In genomic region chr17:68234726-68235335, GRCh38 we compare ENCODE assay signal across 8 cellular contexts. TPM values are rescaled to one million over a fixed set of nuclear protein-coding genes. Genes with fewer than 3 reads are reported as not detected.
DNase-seq lines count a peak whose midpoint lies in the region; ATAC-seq and TF ChIP-seq lines count a peak whose summit lies in the region.
"Not testable (repeated sequence)": the region's sequence is repeated elsewhere in the genome, so short reads cannot be mapped to it uniquely, and the experiment has no call there.

No MANE protein-coding gene starts in this region.

- not testable (repeated sequence) for H3K36me3 Mint-ChIP-seq in activated T-cell treated with anti-CD3 and anti-CD28 coated beads, Interleukin-2, amount 50 U/mL, for 4 hours (ENCODE audit: insufficient read depth)

- intact Hi-C loops in OCI-LY7 (cut with micrococcal nuclease; ENCODE audit: unreplicated experiment); colonic mucosa (cut with DNase I); prostate gland (cut with DNase I): not testable (repeated sequence)

- peaks cover 73% of the 10 kb centered on the region for H3K79me2 ChIP-seq in OCI-LY7 (ENCODE audit: insufficient read depth, low read depth, low read length)

- H4K20me1 ChIP-seq in OCI-LY7 (ENCODE audit: insufficient read depth, low read length) = not testable (repeated sequence)

- H3K27me3 ChIP-seq in AG04450 (ENCODE audit: control insufficient read depth, insufficient read depth, low read length); colonic mucosa; prostate gland (replicated peaks; ENCODE audit: insufficient read depth): not testable (repeated sequence)

- peaks cover 28% of the 10 kb centered on the region; the same call in 1 of the 2 replicates for H3K36me3 ChIP-seq in OCI-LY7 (ENCODE audit: insufficient read depth, low read length)
- not testable (repeated sequence) for H3K36me3 ChIP-seq in colonic mucosa, prostate gland

- H3K27me3 Mint-ChIP-seq in activated T-cell treated with anti-CD3 and anti-CD28 coated beads, Interleukin-2, amount 50 U/mL, for 4 hours (ENCODE audit: low read depth) = not testable (repeated sequence)

- peak overlapping the region; percentile 42 for H3K4me2 ChIP-seq in OCI-LY7 (ENCODE audit: low read length)

- BruUV-seq in OCI-LY7 (replicated peaks; lab: Mats Ljungman, UMichigan) = not testable (repeated sequence)

- TF ChIP-seq CTCF in AG04450 (IDR thresholded peaks at IDR 0.05; ENCODE audit: low read depth, low read length); OCI-LY7 (conservative IDR thresholded peaks at IDR 0.05; ENCODE audit: low read length); colonic mucosa (IDR thresholded peaks at IDR 0.05); prostate gland (IDR thresholded peaks at IDR 0.05): not testable (repeated sequence)

- H3K4me3 Mint-ChIP-seq in activated T-cell treated with anti-CD3 and anti-CD28 coated beads, Interleukin-2, amount 50 U/mL, for 4 hours = not testable (repeated sequence)

- TF ChIP-seq POLR2A in prostate gland (IDR thresholded peaks at IDR 0.05) = not testable (repeated sequence)

- not testable (repeated sequence) for H3K9me3 Mint-ChIP-seq in activated T-cell treated with anti-CD3 and anti-CD28 coated beads, Interleukin-2, amount 50 U/mL, for 4 hours

- not testable (repeated sequence) for H3K4me3 ChIP-seq in AG04450 (ENCODE audit: low read depth, low read length); colonic mucosa; prostate gland
- peak overlapping the region; percentile 25 for H3K4me3 ChIP-seq in OCI-LY7 (ENCODE audit: low read depth, low read length, poor library complexity, severe bottlenecking)

- not testable (repeated sequence) for H3K9me2 ChIP-seq in OCI-LY7 (ENCODE audit: insufficient read depth, low read length)

- DNase-seq in AG04450 (ENCODE audit: low read depth, low spot score) (peak; percentile 50), OCI-LY7 (ENCODE audit: low spot score) (peak; percentile 76), colonic mucosa (peak; percentile 27), hippocampal formation (lab: John Stamatoyannopoulos, UW) (peak; percentile 50 to 70), prostate gland (ENCODE audit: low spot score) (peak; percentile 43)
- DNase-seq in activated T-cell treated with anti-CD3 and anti-CD28 coated beads, Interleukin-2, amount 50 U/mL, for 4 hours = not testable (repeated sequence)

- CTCF ChIA-PET in AG04450 (lab: Charles Lee) = not testable (repeated sequence)
- CTCF ChIA-PET in OCI-LY7 (lab: Charles Lee; ENCODE audit: unreplicated experiment) = interaction anchor here (0.6 kb wide), 1 partner anchor 262 kb away, joined by 4 read pairs; no protein-coding TSS in a partner anchor

- not testable (repeated sequence) for H3K9ac ChIP-seq in colonic mucosa (ENCODE audit: low read depth in 2 of 2, low read length in 2 of 2)

- not testable (repeated sequence) for H3K9me3 ChIP-seq in AG04450 (ENCODE audit: control insufficient read depth, insufficient read depth, low read length); OCI-LY7 (ENCODE audit: low read length); colonic mucosa; prostate gland

- WGBS in prostate gland = 75% methylated on average over 12 of the region's 12 CpGs

- ATAC-seq in GM18868 (IDR thresholded peaks at IDR 0.05; ENCODE audit: unreplicated experiment) (peak; percentile 33), HG03159 (IDR thresholded peaks at IDR 0.05; ENCODE audit: unreplicated experiment) (peak; percentile 30)
- peak; percentile 29 to 45 for ATAC-seq in activated T-cell treated with anti-CD3 and anti-CD28 coated beads, Interleukin-2, amount 50 U/mL, for 4 hours

- not testable (repeated sequence) for H3K27ac ChIP-seq in AG04450 (ENCODE audit: low read depth, low read length); colonic mucosa
- H3K27ac ChIP-seq in OCI-LY7 (ENCODE audit: low read depth, low read length, poor library complexity, severe bottlenecking) (peak overlapping the region; percentile 96), prostate gland (peak overlapping the region; percentile 57 to 74)

- H3K4me1 ChIP-seq in OCI-LY7 (ENCODE audit: insufficient read depth, low read length, poor library complexity, severe bottlenecking) = peaks cover 77% of the 10 kb centered on the region
- H3K4me1 ChIP-seq in colonic mucosa; prostate gland (replicated peaks): not testable (repeated sequence)

- peak overlapping the region; percentile 39; the same call in 1 of the 2 replicates for H2AFZ ChIP-seq in OCI-LY7 (ENCODE audit: low read length)

- peaks cover 50% of the 10 kb centered on the region for H3K4me1 Mint-ChIP-seq in activated T-cell treated with anti-CD3 and anti-CD28 coated beads, Interleukin-2, amount 50 U/mL, for 4 hours (ENCODE audit: low read depth)

- POLR2A ChIA-PET in AG04450 (lab: Yijun Ruan, JAX) = not testable (repeated sequence)
- POLR2A ChIA-PET in OCI-LY7 (lab: Charles Lee) = interaction anchor here (0.6 to 7.0 kb wide), 12 partner anchors 11 to 54 kb away, joined by 3 to 154 read pairs (median 5); partner anchors contain the start of gene AMZ2

RNA-seq across cellular contexts. Expression of gene AMZ2, which starts 13.0 kb away (rescaled TPM):
- 89.8 and 112 TPM in 2 replicates for polyA plus RNA-seq in AG04450 (2011; rRNA removed)
- 28.3 and 38.3 TPM in 2 replicates for polyA minus RNA-seq in AG04450 (2011; rRNA and poly(A)+ RNA removed)
- total RNA-seq in OCI-LY7 (2014; rRNA removed; shearing (Covaris generic)) = 105 and 117 TPM in 2 replicates
- total RNA-seq in OCI-LY7 (2022) (248 and 285 TPM in 2 replicates), colonic mucosa (10 to 100 TPM; 31.5 to 44.1 TPM), prostate gland (10 to 100 TPM; 51.0 to 57.4 TPM)
- total RNA-seq in activated T-cell treated with anti-CD3 and anti-CD28 coated beads, Interleukin-2, amount 50 U/mL, for 4 hours = 10 to 100 TPM; 62.7 to 74.6 (median 72.8) TPM

RNA-seq across cellular contexts. Expression of gene SLC16A6, which starts 56.1 kb away (rescaled TPM):
- polyA plus RNA-seq in AG04450 (2011; rRNA removed) = 1.2 TPM in 2 replicates
- 1.8 and 2.6 TPM in 2 replicates for polyA minus RNA-seq in AG04450 (2011; rRNA and poly(A)+ RNA removed)
- total RNA-seq in OCI-LY7 (2014; rRNA removed; shearing (Covaris generic)) = 3.7 and 4.5 TPM in 2 replicates
- 15.4 and 18.9 TPM in 2 replicates for total RNA-seq in OCI-LY7 (2022)
- total RNA-seq in activated T-cell treated with anti-CD3 and anti-CD28 coated beads, Interleukin-2, amount 50 U/mL, for 4 hours = 1 to 10 TPM; 5.9 to 7.7 (median 6.0) TPM
- under 1 TPM; 0.15 to 0.19 TPM for total RNA-seq in colonic mucosa
- under 1 TPM; 0.41 to 0.85 TPM for total RNA-seq in prostate gland

RNA-seq across cellular contexts. Expression of gene ARSG, which starts 56.5 kb away (rescaled TPM):
- 1.8 and 1.9 TPM in 2 replicates for polyA plus RNA-seq in AG04450 (2011; rRNA removed)
- 2.6 and 3.8 TPM in 2 replicates for polyA minus RNA-seq in AG04450 (2011; rRNA and poly(A)+ RNA removed)
- 24.2 and 26.1 TPM in 2 replicates for total RNA-seq in OCI-LY7 (2014; rRNA removed; shearing (Covaris generic))
- total RNA-seq in OCI-LY7 (2022) (51.6 and 53.0 TPM in 2 replicates), colonic mucosa (under 1 TPM; 0.24 to 0.79 TPM), prostate gland (1 to 10 TPM; 1.5 to 8.3 TPM)
- 1 to 10 TPM; 3.2 to 4.6 (median 4.5) TPM for total RNA-seq in activated T-cell treated with anti-CD3 and anti-CD28 coated beads, Interleukin-2, amount 50 U/mL, for 4 hours
